ENCODE assay signal across 26 cellular contexts in the genomic region with DNA sequence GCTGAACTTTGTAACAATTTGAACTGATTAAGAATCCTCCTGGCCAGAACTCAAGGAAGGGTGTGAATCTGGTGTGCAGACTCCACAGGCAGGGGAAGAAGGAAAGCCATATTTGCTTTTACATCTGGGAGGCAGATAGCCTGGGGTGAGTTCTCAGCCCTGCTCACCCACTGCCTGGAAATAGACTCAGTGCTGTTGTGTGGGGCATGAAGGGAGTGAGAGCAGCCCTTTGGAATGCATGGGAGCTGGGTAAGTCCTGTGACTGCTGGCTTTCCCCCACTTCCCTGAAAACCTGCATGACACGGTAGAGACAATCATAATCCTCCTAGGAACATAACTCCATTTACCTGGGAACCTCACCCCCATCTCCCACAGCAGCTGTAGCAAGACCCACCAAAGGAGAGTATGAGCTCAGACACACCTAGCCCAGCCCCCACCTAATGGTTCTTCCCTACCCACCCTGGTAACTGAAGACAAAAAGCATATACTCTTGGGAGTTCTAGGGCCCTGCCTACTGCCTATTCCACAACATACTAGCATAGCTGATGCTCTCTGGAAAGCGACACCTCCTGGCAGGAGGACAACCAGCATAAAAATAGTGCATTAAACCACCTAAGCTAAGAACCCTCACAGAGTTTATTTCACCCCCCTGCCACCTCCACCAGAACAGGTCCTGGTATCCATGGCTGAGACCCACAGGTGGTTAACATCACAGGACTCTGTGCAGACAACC. TPM values are rescaled to one million over a fixed set of nuclear protein-coding genes. Genes with fewer than 3 reads are reported as not detected.
DNase-seq lines count a peak whose midpoint lies in the region; ATAC-seq, FAIRE-seq and TF ChIP-seq lines count a peak whose summit lies in the region.
"Had no signal": no experiment of that assay in that cellular context is flagged by ENCODE, and none has a peak within 500 bp of the region (broad histone marks: within the 10 kb centered on the region; RNA-seq: fewer than 3 reads in every experiment).

No MANE protein-coding gene starts in this region.

- H3K36me3 Mint-ChIP-seq in Calu3 (ENCODE audit: insufficient read depth, unreplicated experiment) (no peaks in the 10 kb centered on the region), astrocyte (ENCODE audit: low read depth, unreplicated experiment) (no peaks in the 10 kb centered on the region)
- H3K36me3 Mint-ChIP-seq: brain; CD4-positive, CD25-positive, alpha-beta regulatory T cell had no signal

- H3K4me1 ChIP-seq in astrocyte (ENCODE audit: insufficient read depth, low read length) (no peaks in the 10 kb centered on the region), left lung (no peaks in the 10 kb centered on the region), heart left ventricle (no peaks in the 10 kb centered on the region)
- H3K4me1 ChIP-seq: colonic mucosa had no signal

- no peaks in the 10 kb centered on the region for H4K20me1 ChIP-seq in astrocyte (ENCODE audit: insufficient read depth, low read length)

- H3K4me1 Mint-ChIP-seq in Calu3 (ENCODE audit: low read depth, unreplicated experiment): no peaks in the 10 kb centered on the region
- H3K4me1 Mint-ChIP-seq in astrocyte (ENCODE audit: low read depth, unreplicated experiment): peaks cover 6% of the 10 kb centered on the region
- H3K4me1 Mint-ChIP-seq: brain had no signal

- no peaks in the 10 kb centered on the region for H3K9me3 ChIP-seq in astrocyte (ENCODE audit: insufficient read depth, low read depth, low read length)
- no peaks in the 10 kb centered on the region for H3K9me3 ChIP-seq in left lung
- no peaks in the 10 kb centered on the region for H3K9me3 ChIP-seq in heart left ventricle
- H3K9me3 ChIP-seq: colonic mucosa had no signal

- H3K27me3 Mint-ChIP-seq in Calu3 (ENCODE audit: unreplicated experiment) (no peaks in the 10 kb centered on the region), astrocyte (ENCODE audit: low read depth, unreplicated experiment) (no peaks in the 10 kb centered on the region)
- H3K27me3 Mint-ChIP-seq: activated naive CD8-positive, alpha-beta T cell; CD4-positive, CD25-positive, alpha-beta regulatory T cell had no signal

- CTCF ChIA-PET in Calu3 (lab: Charles Lee): no interaction called here

- H3K9me3 Mint-ChIP-seq in Calu3 (ENCODE audit: low read depth, unreplicated experiment): peaks cover 10% of the 10 kb centered on the region
- H3K9me3 Mint-ChIP-seq in astrocyte (ENCODE audit: unreplicated experiment): no peaks in the 10 kb centered on the region

- H3K4me3 ChIP-seq in astrocyte (ENCODE audit: insufficient read depth, low read depth, low read length) (no peak overlapping the region), left lung (no peak overlapping the region), heart left ventricle (no peak overlapping the region)
- H3K4me3 ChIP-seq: colonic mucosa, skin epidermis had no signal

- DNase-seq in Calu3 (peak; percentile 1), HT1080 (ENCODE audit: low read depth) (peak; percentile 2), astrocyte (ENCODE audit: low read depth) (no peak), left lung (no peak), NCI-H2227 (lab: John Stamatoyannopoulos, UW; ENCODE audit: unreplicated experiment) (no peak), RCC 7860 (ENCODE audit: low spot score) (no peak), heart left ventricle (no peak)
- DNase-seq in stimulated activated CD4-positive, alpha-beta T cell treated with anti-CD3 and anti-CD28 coated beads, Interleukin-1b, Interleukin-23, amount 100 ng/mL, for 48 hours: no peak
- DNase-seq: ACHN; activated CD8-positive, alpha-beta T cell treated with anti-CD3 and anti-CD28 coated beads, Interleukin-2, amount 10 ng/mL, durations not matched to agents 7 days and 5 days; activated T-cell treated with anti-CD3 and anti-CD28 coated beads, Interleukin-2, amount 50 U/mL, for 24 hours; CD4-positive, CD25-positive, alpha-beta regulatory T cell; colonic mucosa; HFFc6; hippocampal formation; KBM-7; mesenchymal stem cell; NCI-H1048; NCI-H2029; NCI-H510A treated with DMSO at 0.1 percent for 48 hours; stimulated activated CD4-positive, alpha-beta T cell treated with anti-CD3 and anti-CD28 coated beads, Interleukin-4, amount 100 ng/mL, for 4 hours had no signal

- TF ChIP-seq CTCF in Calu3 (IDR thresholded peaks at IDR 0.05; ENCODE audit: unreplicated experiment) (no peak), astrocyte (IDR thresholded peaks at IDR 0.05; ENCODE audit: insufficient read depth, low read depth, low read length) (no peak), left lung (IDR thresholded peaks at IDR 0.05) (no peak), heart left ventricle (IDR thresholded peaks at IDR 0.05) (no peak)

- ATAC-seq in left lung: peak; percentile 38
- ATAC-seq in heart left ventricle: no peak
- ATAC-seq: activated CD8-positive, alpha-beta T cell treated with anti-CD3 and anti-CD28 coated beads, Interleukin-2, amount 10 ng/mL, durations not matched to agents 7 days and 5 days had no signal

- no peak overlapping the region for H3K4me3 Mint-ChIP-seq in Calu3 (ENCODE audit: low read depth, unreplicated experiment)
- no peak overlapping the region for H3K4me3 Mint-ChIP-seq in astrocyte (ENCODE audit: unreplicated experiment)
- H3K4me3 Mint-ChIP-seq: activated CD8-positive, alpha-beta T cell treated with anti-CD3 and anti-CD28 coated beads, Interleukin-2, amount 10 ng/mL, durations not matched to agents 7 days and 5 days; activated naive CD8-positive, alpha-beta T cell; activated T-cell treated with anti-CD3 and anti-CD28 coated beads, Interleukin-2, amount 50 U/mL, for 24 hours; brain; CD4-positive, CD25-positive, alpha-beta regulatory T cell; HFFc6; T-helper 2 cell treated with Interferon-gamma antibody and Interleukin-4, amounts not matched to agents 5 μg/mL and 100 μg/mL, for 36 hours had no signal

- intact Hi-C loops in Calu3 (cut with micrococcal nuclease; ENCODE audit: unreplicated experiment): no loop called here
- intact Hi-C loops in left lung (cut with DNase I): no loop called here
- intact Hi-C loops in heart left ventricle (cut with DNase I): no loop called here

- no TSS peak for BruUV-seq in Calu3 (replicated peaks; lab: Mats Ljungman, UMichigan)

- no peak overlapping the region for H3K9ac ChIP-seq in astrocyte (ENCODE audit: low read length)

- H3K36me3 ChIP-seq in astrocyte (ENCODE audit: insufficient read depth, low read length) (no peaks in the 10 kb centered on the region), left lung (no peaks in the 10 kb centered on the region), heart left ventricle (no peaks in the 10 kb centered on the region)
- H3K36me3 ChIP-seq: colonic mucosa had no signal

- 45 to 81% (median 63%) methylated on average over 2 of the region's 2 CpGs for WGBS in heart left ventricle, 4 donors

- H3K27ac ChIP-seq in astrocyte (ENCODE audit: low read depth, low read length) (no peak overlapping the region), left lung (no peak overlapping the region), heart left ventricle (no peak overlapping the region)
- H3K27ac ChIP-seq: colonic mucosa had no signal

- no peaks in the 10 kb centered on the region for H3K79me2 ChIP-seq in astrocyte (ENCODE audit: insufficient read depth, low read length)

- H3K27ac Mint-ChIP-seq in Calu3 (ENCODE audit: unreplicated experiment) (no peak overlapping the region), astrocyte (ENCODE audit: unreplicated experiment) (peak overlapping the region; percentile 69)
- H3K27ac Mint-ChIP-seq: activated CD8-positive, alpha-beta T cell treated with anti-CD3 and anti-CD28 coated beads, Interleukin-2, amount 10 ng/mL, durations not matched to agents 7 days and 5 days; activated naive CD8-positive, alpha-beta T cell; activated T-cell treated with anti-CD3 and anti-CD28 coated beads, Interleukin-2, amount 50 U/mL, for 24 hours; brain; CD4-positive, CD25-positive, alpha-beta regulatory T cell; HFFc6; T-helper 2 cell treated with Interferon-gamma antibody and Interleukin-4, amounts not matched to agents 5 μg/mL and 100 μg/mL, for 36 hours had no signal

- no peak overlapping the region for H2AFZ ChIP-seq in astrocyte (ENCODE audit: low read depth, low read length)

- no peak overlapping the region for H3K4me2 ChIP-seq in astrocyte (ENCODE audit: low read length)

- FAIRE-seq in astrocyte (lab: Jason Lieb, UNC) (peak; percentile 56), RCC 7860 (lab: Jason Lieb, UNC) (no peak)
- FAIRE-seq: endometrium had no signal

- TF ChIP-seq POLR2A in heart left ventricle (IDR thresholded peaks at IDR 0.05): no peak

- H3K27me3 ChIP-seq in astrocyte (ENCODE audit: insufficient read depth, low read length) (no peaks in the 10 kb centered on the region), left lung (peaks cover 0 to 3% of the 10 kb centered on the region in 2 donors), heart left ventricle (peaks cover 0 to 28% (median 0%) of the 10 kb centered on the region in 9 donors)
- H3K27me3 ChIP-seq: colonic mucosa had no signal

RNA-seq across cellular contexts. Expression of gene UBQLN2, which starts 59.3 kb away (rescaled TPM):
- 33.7 and 38.2 TPM in 2 replicates for total RNA-seq in Calu3 (2022)
- 5.4 and 9.6 TPM in 2 replicates for total RNA-seq in HT1080 (2014; rRNA removed; shearing (Covaris generic))
- polyA plus RNA-seq in HT1080 (2015; cell fraction: cytosol; rRNA removed): 18.6 and 22.7 TPM in 2 replicates
- polyA plus RNA-seq in HT1080 (2015; cell fraction: nucleus; rRNA removed): 31.5 and 33.1 TPM in 2 replicates
- 36.5 and 38.9 TPM in 2 replicates for total RNA-seq in astrocyte
- total RNA-seq in left lung: 10 to 100 TPM; 35.2 to 37.6 TPM
- 10 to 100 TPM; 26.9 to 41.8 (median 34.4) TPM for total RNA-seq in heart left ventricle
- 10 to 100 TPM; 11.4 to 17.9 TPM for polyA plus RNA-seq in heart left ventricle

Comparison
In these comparisons a context has a peak if more than half of its experiments do, and no peak if none do; other contexts are left out.
1. DNase-seq: peak in Calu3 (single experiment) and HT1080 (single experiment); none in astrocyte (single experiment), left lung (0 of 2), NCI-H2227 (single experiment), RCC 7860 (single experiment), stimulated activated CD4-positive, alpha-beta T cell treated with anti-CD3 and anti-CD28 coated beads, Interleukin-1b, Interleukin-23, amount 100 ng/mL, for 48 hours (single experiment) and heart left ventricle (0 of 5).